21 cellular contexts compared by ENCODE assay signal in the genomic region with DNA sequence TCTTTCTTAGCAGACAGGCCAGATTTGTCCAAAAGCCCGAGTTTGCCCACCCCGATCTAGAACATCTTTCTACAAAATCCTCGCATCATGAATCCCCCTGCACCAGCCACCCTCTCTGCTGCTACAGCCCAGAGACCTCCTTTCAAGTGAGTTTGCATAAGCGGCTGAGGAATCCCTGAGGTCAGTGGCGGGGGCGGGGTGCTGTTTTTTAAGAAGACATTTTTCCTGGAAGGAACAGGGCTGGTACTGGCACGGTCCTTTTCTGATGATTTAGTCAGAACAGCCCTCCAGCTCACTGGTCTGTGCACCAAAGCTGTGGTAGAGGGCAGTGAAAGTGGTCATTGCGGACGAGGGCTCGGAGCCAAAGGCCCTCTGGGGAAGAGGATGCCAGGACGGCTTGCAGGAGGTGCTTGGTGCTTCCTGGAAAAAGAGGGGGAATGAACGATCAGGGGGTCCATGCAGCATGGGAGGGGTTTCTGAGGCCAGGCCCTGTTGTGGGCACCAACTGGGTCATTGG. TPM values are rescaled to one million over a fixed set of nuclear protein-coding genes. Genes with fewer than 3 reads are reported as not detected.
DNase-seq lines count a peak whose midpoint lies in the region; ATAC-seq and TF ChIP-seq lines count a peak whose summit lies in the region.
"Had no signal": no experiment of that assay in that cellular context is flagged by ENCODE, and none has a peak within 500 bp of the region (broad histone marks: within the 10 kb centered on the region; RNA-seq: fewer than 3 reads in every experiment).

No MANE protein-coding gene starts in this region.

- no peaks in the 10 kb centered on the region for H3K9me3 ChIP-seq in thyroid gland
- H3K9me3 ChIP-seq: Caco-2 had no signal

- 30 to 36% methylated on average over 12 of the region's 12 CpGs for WGBS in thyroid gland, 2 donors

- H3K4me1 ChIP-seq in thyroid gland = no peaks in the 10 kb centered on the region
- H3K4me1 ChIP-seq: Caco-2 had no signal

- no peak for ATAC-seq in GM19324 (IDR thresholded peaks at IDR 0.05; ENCODE audit: low FRiP score, unreplicated experiment)

- no peak for TF ChIP-seq POLR2A in thyroid gland (IDR thresholded peaks at IDR 0.05)

- TF ChIP-seq CTCF in thyroid gland (IDR thresholded peaks at IDR 0.05) = no peak

- intact Hi-C loops in thyroid gland (cut with DNase I) = no loop called here

- peak; percentile 62 for DNase-seq in M059J (ENCODE audit: low read depth)
- DNase-seq in astrocyte of the hippocampus (ENCODE audit: low read depth, low spot score) = peak; percentile 20
- peak; percentile 56 for DNase-seq in iPS-NIHi11 (ENCODE audit: low spot score)
- DNase-seq in thyroid gland = peak; percentile 29 to 33
- DNase-seq in cortex of kidney (lab: John Stamatoyannopoulos, UW) = no peak
- no peak for DNase-seq in NCI-H2081 treated with DMSO at 0.1 percent for 48 hours (lab: John Stamatoyannopoulos, UW)
- DNase-seq: Caco-2; CD4-positive, CD25-positive, alpha-beta regulatory T cell; DMS 273 treated with DMSO at 0.1 percent for 48 hours; DND-41; MV-4-11; NCI-H1694; NCI-H2107; NCI-H446 treated with DMSO at 0.1 percent for 48 hours; NCI-H526 treated with DMSO at 0.1 percent for 48 hours; Right ventricle myocardium superior had no signal

- H3K27me3 ChIP-seq in thyroid gland = no peaks in the 10 kb centered on the region

- no peak overlapping the region for H3K4me3 ChIP-seq in thyroid gland (replicated peaks in 1 of 3)

- no peak overlapping the region for H3K27ac ChIP-seq in thyroid gland
- H3K27ac ChIP-seq: HL-60, KMS-11 had no signal

- no peaks in the 10 kb centered on the region for H3K36me3 ChIP-seq in thyroid gland

RNA-seq across cellular contexts. Expression of a gene that starts 50.5 kb away (rescaled TPM):
- 1.0 TPM in 1 of 2 replicates, not detected in the other for total RNA-seq in M059J (2014; rRNA removed; shearing (Covaris generic))
- total RNA-seq in thyroid gland = 1 to 10 TPM in 2 of 4 donors, under 1 TPM in 2; 0.42 to 1.9 (median 1.1) TPM
- total RNA-seq: G401, HT-29 had no signal

RNA-seq across cellular contexts. Expression of a gene that starts 52.3 kb away (rescaled TPM):
- 1,151 and 1,551 TPM in 2 replicates for total RNA-seq in M059J (2014; rRNA removed; shearing (Covaris generic))
- 1,000 to 10,000 TPM; 2,457 to 5,038 (median 3,494) TPM for total RNA-seq in thyroid gland

Comparison
In these comparisons a context has a peak if more than half of its experiments do, and no peak if none do; other contexts are left out.
1. DNase-seq: peak in M059J (single experiment), astrocyte of the hippocampus (single experiment), iPS-NIHi11 (single experiment) and thyroid gland (2 of 2); none in cortex of kidney (single experiment) and NCI-H2081 treated with DMSO at 0.1 percent for 48 hours (single experiment).